In the genomic region with DNA sequence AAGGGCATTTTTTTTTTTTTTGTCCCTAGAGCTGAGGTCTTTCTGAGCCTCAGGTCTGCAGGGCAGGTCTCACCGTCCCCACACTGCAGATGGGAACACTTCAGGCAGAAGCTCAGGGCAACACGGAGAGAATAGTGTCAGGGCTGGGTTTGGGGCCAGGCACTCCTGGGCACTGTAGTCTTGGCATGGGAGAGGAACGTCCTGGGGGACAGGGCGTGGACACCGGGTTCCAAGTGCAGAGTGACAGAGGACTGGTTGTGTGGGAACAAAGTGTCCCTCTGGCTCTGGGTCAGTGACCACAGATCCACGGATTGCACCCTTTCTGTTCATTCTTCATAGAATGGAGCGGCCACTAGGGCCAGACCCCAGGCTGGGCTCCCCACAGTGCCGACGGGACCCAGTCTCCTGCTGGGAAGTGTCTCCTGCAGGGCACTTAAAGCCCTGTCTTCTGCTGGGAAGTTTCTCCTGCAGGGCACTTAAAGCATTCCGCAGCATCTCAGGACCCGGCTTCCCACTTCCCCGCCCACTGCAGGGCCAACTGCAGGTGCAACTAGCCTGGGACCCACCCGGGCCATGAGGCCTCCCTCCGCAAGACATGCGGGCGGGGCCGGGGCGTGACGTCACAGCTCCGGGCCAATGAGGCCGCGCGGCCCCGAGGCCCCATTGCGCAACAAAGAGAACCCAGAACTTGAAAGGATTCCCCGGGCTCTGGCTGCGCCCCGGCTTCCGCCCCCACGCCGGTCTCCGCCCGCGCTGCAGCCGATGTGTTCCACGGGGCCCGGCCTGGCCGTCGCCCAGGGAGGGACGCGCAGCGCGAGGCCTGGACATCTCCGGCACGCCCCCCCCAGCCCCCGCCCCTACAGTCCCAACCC, we compare ENCODE assay signal across 1 cellular context.
TF ChIP-seq lines count a peak whose summit lies in the region.

No MANE protein-coding gene starts in this region.

TF ChIP-seq in IMR-90, 13 proteins besides CTCF, POLR2A, EP300 and RAD21 (continued from another document):
- TF ChIP-seq, protein P1, sequence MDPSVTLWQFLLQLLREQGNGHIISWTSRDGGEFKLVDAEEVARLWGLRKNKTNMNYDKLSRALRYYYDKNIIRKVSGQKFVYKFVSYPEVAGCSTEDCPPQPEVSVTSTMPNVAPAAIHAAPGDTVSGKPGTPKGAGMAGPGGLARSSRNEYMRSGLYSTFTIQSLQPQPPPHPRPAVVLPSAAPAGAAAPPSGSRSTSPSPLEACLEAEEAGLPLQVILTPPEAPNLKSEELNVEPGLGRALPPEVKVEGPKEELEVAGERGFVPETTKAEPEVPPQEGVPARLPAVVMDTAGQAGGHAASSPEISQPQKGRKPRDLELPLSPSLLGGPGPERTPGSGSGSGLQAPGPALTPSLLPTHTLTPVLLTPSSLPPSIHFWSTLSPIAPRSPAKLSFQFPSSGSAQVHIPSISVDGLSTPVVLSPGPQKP (IDR thresholded peaks at IDR 0.05; ENCODE audit: borderline replicate concordance, low read depth, low read length), result no peak
- TF ChIP-seq CEBPB (IDR thresholded peaks at IDR 0.05; ENCODE audit: low read depth, low read length) (peak; percentile 100), NFE2L2 (IDR thresholded peaks at IDR 0.05; ENCODE audit: low read depth, low read length) (no peak), MAFK (IDR thresholded peaks at IDR 0.05; ENCODE audit: low read depth, low read length) (no peak)
